In genomic region chr16:2982402-2982801, GRCh38 we compare ENCODE assay signal across 1 cellular context.
TF ChIP-seq lines count a peak whose summit lies in the region.

No MANE protein-coding gene starts in this region.

TF ChIP-seq in H1, 55 proteins besides CTCF, POLR2A, EP300 and RAD21:
- TF ChIP-seq HDAC2 (IDR thresholded peaks at IDR 0.05; ENCODE audit: borderline replicate concordance in 1 of 2, low read depth in 2 of 2, low read length in 2 of 2) (no peak), RNF2 (IDR thresholded peaks at IDR 0.05; ENCODE audit: borderline replicate concordance, low read depth, low read length, missing control alignments, poor library complexity, severe bottlenecking) (no peak), CREB1 (IDR thresholded peaks at IDR 0.05) (no peak), MAX (IDR thresholded peaks at IDR 0.05) (no peak), JUND (IDR thresholded peaks at IDR 0.05; ENCODE audit: low read length) (no peak), SAP30 (IDR thresholded peaks at IDR 0.05; ENCODE audit: insufficient read depth, insufficient replicate concordance, low read length) (no peak), CHD1 (IDR thresholded peaks at IDR 0.05; ENCODE audit: low read depth, low read length) (no peak), JUN (IDR thresholded peaks at IDR 0.05; ENCODE audit: low read depth, low read length) (no peak), TAF7 (optimal IDR thresholded peaks at IDR 0.05; ENCODE audit: borderline replicate concordance, low read depth, low read length) (no peak), CTBP2 (IDR thresholded peaks at IDR 0.05; ENCODE audit: borderline replicate concordance, insufficient read depth, insufficient read length, low read length) (no peak), TCF12 (IDR thresholded peaks at IDR 0.05; ENCODE audit: low read depth, low read length) (no peak), SUZ12 (IDR thresholded peaks at IDR 0.05; ENCODE audit: low read length) (no peak)
TF ChIP-seq in H1: peak in this region for 0.
